In genomic region chr12:51351913-51352532, GRCh38 we compare ENCODE assay signal across 7 cellular contexts. TPM values are rescaled to one million over a fixed set of nuclear protein-coding genes. Genes with fewer than 3 reads are reported as not detected.
DNase-seq lines count a peak whose midpoint lies in the region; ATAC-seq, FAIRE-seq and TF ChIP-seq lines count a peak whose summit lies in the region.

No MANE protein-coding gene starts in this region.

- peak; percentile 88 for ATAC-seq in left lung
- no peak for ATAC-seq in thoracic aorta (ENCODE audit: insufficient number of reproducible peaks, low FRiP score, low read depth)
- no peak for ATAC-seq in GM19395 (IDR thresholded peaks at IDR 0.05; ENCODE audit: unreplicated experiment)

- no peaks in the 10 kb centered on the region for H4K20me1 ChIP-seq in Karpas-422 (ENCODE audit: insufficient read depth, low read depth, low read length)

- H3K27ac ChIP-seq in Karpas-422 (ENCODE audit: low read length) (no peak overlapping the region), left lung (no peak overlapping the region), thoracic aorta (no peak overlapping the region)

- H3K36me3 ChIP-seq in Karpas-422 (ENCODE audit: insufficient read depth, low read length) (no peaks in the 10 kb centered on the region; the same call in 1 of the 2 replicates), bronchial epithelial cell (ENCODE audit: control insufficient read depth, insufficient read depth, low read length) (peaks cover 8% of the 10 kb centered on the region), left lung (no peaks in the 10 kb centered on the region), thoracic aorta (no peaks in the 10 kb centered on the region)

- intact Hi-C loops in left lung (cut with DNase I): no loop called here

- H3K4me3 ChIP-seq in Karpas-422 (ENCODE audit: low read length) (no peak overlapping the region), bronchial epithelial cell (ENCODE audit: low read depth, low read length) (no peak overlapping the region), left lung (no peak overlapping the region), thoracic aorta (no peak overlapping the region)

- H3K27me3 ChIP-seq in Karpas-422 (ENCODE audit: low read length) (no peaks in the 10 kb centered on the region), bronchial epithelial cell (ENCODE audit: control insufficient read depth, insufficient read depth, low read length) (no peaks in the 10 kb centered on the region), left lung (no peaks in the 10 kb centered on the region), thoracic aorta (replicated peaks; ENCODE audit: insufficient read depth) (no peaks in the 10 kb centered on the region)

- H3K9ac ChIP-seq in Karpas-422 (ENCODE audit: low read length): no peak overlapping the region

- H3K9me3 ChIP-seq in Karpas-422 (ENCODE audit: low read length) (no peaks in the 10 kb centered on the region), left lung (no peaks in the 10 kb centered on the region), thoracic aorta (no peaks in the 10 kb centered on the region)

- no peaks in the 10 kb centered on the region for H3K4me1 ChIP-seq in Karpas-422 (ENCODE audit: low read length)
- H3K4me1 ChIP-seq in left lung: no peaks in the 10 kb centered on the region
- no peaks in the 10 kb centered on the region for H3K4me1 ChIP-seq in thoracic aorta (ENCODE audit: control insufficient read depth in 1 of 2, low read depth in 2 of 2)

- DNase-seq in EL: peak; percentile 61
- DNase-seq in Karpas-422: peak; percentile 68
- DNase-seq in SK-N-DZ (ENCODE audit: low spot score): peak; percentile 42
- DNase-seq in bronchial epithelial cell (ENCODE audit: low read depth): peak; percentile 33
- DNase-seq in left lung: no peak
- no peak for DNase-seq in thoracic aorta (ENCODE audit: low spot score)

- H2AFZ ChIP-seq in Karpas-422 (ENCODE audit: low read length): no peak overlapping the region

- H3K79me2 ChIP-seq in Karpas-422 (ENCODE audit: low read length): no peaks in the 10 kb centered on the region

- TF ChIP-seq CTCF in bronchial epithelial cell (IDR thresholded peaks at IDR 0.05; ENCODE audit: insufficient read depth, low read length, severe bottlenecking): peak; percentile 75
- TF ChIP-seq CTCF in left lung (IDR thresholded peaks at IDR 0.05): peak; percentile 34 to 43
- TF ChIP-seq CTCF in thoracic aorta (IDR thresholded peaks at IDR 0.05): peak; percentile 28

- no peak overlapping the region for H3K4me2 ChIP-seq in Karpas-422 (ENCODE audit: low read depth, low read length, poor library complexity, severe bottlenecking)

- H3K9me2 ChIP-seq in Karpas-422 (replicated peaks; ENCODE audit: insufficient read depth, low read length): no peaks in the 10 kb centered on the region

- FAIRE-seq in bronchial epithelial cell (lab: Jason Lieb, UNC): no peak

RNA-seq across cellular contexts. Expression of gene CELA1, which starts 5.5 kb away (rescaled TPM):
- not detected in 2 replicates for total RNA-seq in Karpas-422 (2014; rRNA removed; shearing (Covaris generic); ENCODE audit: low replicate concordance)
- polyA plus RNA-seq in SK-N-DZ (2014; cell fraction: cytosol; rRNA removed): not detected in 2 replicates
- not detected in 2 replicates for polyA plus RNA-seq in SK-N-DZ (2014; cell fraction: nucleus; rRNA removed)
- not detected in 2 replicates for total RNA-seq in bronchial epithelial cell
- total RNA-seq in left lung: not detected
- total RNA-seq in thoracic aorta: not detected

RNA-seq across cellular contexts. Expression of gene BIN2, which starts 28.0 kb away (rescaled TPM):
- 5.5 and 10.0 TPM in 2 replicates for total RNA-seq in Karpas-422 (2014; rRNA removed; shearing (Covaris generic); ENCODE audit: low replicate concordance)
- polyA plus RNA-seq in SK-N-DZ (2014; cell fraction: cytosol; rRNA removed): not detected in 2 replicates
- polyA plus RNA-seq in SK-N-DZ (2014; cell fraction: nucleus; rRNA removed): not detected in 2 replicates
- total RNA-seq in bronchial epithelial cell (under 0.01 TPM in 1 of 2 replicates, not detected in the other), left lung (10 to 100 TPM; 15.5 to 46.0 TPM), thoracic aorta (10 to 100 TPM in 1 of 2 donors, 1 to 10 TPM in 1; 4.6 to 11.9 TPM)

RNA-seq across cellular contexts. Expression of gene GALNT6, which starts 39.2 kb away (rescaled TPM):
- total RNA-seq in Karpas-422 (2014; rRNA removed; shearing (Covaris generic); ENCODE audit: low replicate concordance): 9.1 and 9.6 TPM in 2 replicates
- polyA plus RNA-seq in SK-N-DZ (2014; cell fraction: cytosol; rRNA removed): 31.4 and 57.6 TPM in 2 replicates
- 12.0 and 16.9 TPM in 2 replicates for polyA plus RNA-seq in SK-N-DZ (2014; cell fraction: nucleus; rRNA removed)
- total RNA-seq in bronchial epithelial cell (14.0 and 39.2 TPM in 2 replicates), left lung (10 to 100 TPM in 1 of 2 donors, 1 to 10 TPM in 1; 7.6 to 21.8 TPM), thoracic aorta (10 to 100 TPM in 1 of 2 donors, 1 to 10 TPM in 1; 9.9 to 11.5 TPM)

Comparison
In these comparisons a context has a peak if more than half of its experiments do, and no peak if none do; other contexts are left out.
1. DNase-seq: peak in EL (single experiment), Karpas-422 (single experiment), SK-N-DZ (single experiment) and bronchial epithelial cell (single experiment); none in left lung (0 of 2) and thoracic aorta (single experiment).
2. Peak in every context shown above with its lines, with median percentiles within 50 percentile points of each other: CTCF ChIP-seq.